ENCODE assay signal across 10 cellular contexts in genomic region chr12:109115758-109116610, GRCh38. TPM values are rescaled to one million over a fixed set of nuclear protein-coding genes. Genes with fewer than 3 reads are reported as not detected.
DNase-seq lines count a peak whose midpoint lies in the region; ATAC-seq, FAIRE-seq and TF ChIP-seq lines count a peak whose summit lies in the region.
"Had no signal": no experiment of that assay in that cellular context is flagged by ENCODE, and none has a peak within 500 bp of the region (broad histone marks: within the 10 kb centered on the region; RNA-seq: fewer than 3 reads in every experiment).

Gene ACACB (plus strand): TSS chr12:109116587. CDS start chr12:109139406, 22,819 bp downstream.

- no peak within 1 kb of the TSS for H2BK120ac ChIP-seq in H1 (replicated peaks; ENCODE audit: low read depth, low read length)

- H3K79me1 ChIP-seq in H1 (ENCODE audit: low read depth, low read length) = no peaks in the 10 kb centered on the region

- H3K27ac ChIP-seq in H1 (ENCODE audit: low read depth, low read length) (no peak within 1 kb of the TSS), upper lobe of left lung (peak within 1 kb of the TSS; percentile 47 to 73 (median 67))

- H3K23ac ChIP-seq in H1 (ENCODE audit: insufficient read length) = no peak within 1 kb of the TSS

- H4K20me1 ChIP-seq in H1 (replicated peaks in 1 of 2; ENCODE audit: control insufficient read depth in 1 of 2, insufficient read depth in 2 of 2, low read length in 2 of 2) = no peaks in the 10 kb centered on the region

- intact Hi-C loops in activated CD8-positive, alpha-beta T cell treated with anti-CD3 and anti-CD28 coated beads for 36 hours (cut with micrococcal nuclease) = loop anchor here (5.0 kb wide), 1 partner anchor 271 kb away; no protein-coding TSS in a partner anchor

- H2AFZ ChIP-seq in H1 (ENCODE audit: low read length) = peak within 1 kb of the TSS; percentile 54; the same call in 1 of the 2 replicates

- H3K36me3 ChIP-seq in H1 (ENCODE audit: control insufficient read depth in 2 of 4, insufficient read depth in 4 of 4, low read length in 3 of 4) = no peaks in the 10 kb centered on the region
- no peaks in the 10 kb centered on the region for H3K36me3 ChIP-seq in upper lobe of left lung

- H3K4ac ChIP-seq in H1 (replicated peaks; ENCODE audit: insufficient read length, low read depth, low read length) = no peak within 1 kb of the TSS

- H4K8ac ChIP-seq in H1 (ENCODE audit: extremely low read depth, insufficient read depth, low read length) = peak within 1 kb of the TSS; percentile 28; the same call in 1 of the 2 replicates

- no peak within 1 kb of the TSS for H4K5ac ChIP-seq in H1 (ENCODE audit: insufficient read length, low read depth, low read length)

- no peaks in the 10 kb centered on the region for H3K9me3 Mint-ChIP-seq in activated CD8-positive, alpha-beta T cell treated with anti-CD3 and anti-CD28 coated beads, Interleukin-2, amount 10 ng/mL, durations not matched to agents 7 days and 5 days (ENCODE audit: insufficient read depth)
- H3K9me3 Mint-ChIP-seq in activated CD8-positive, alpha-beta T cell treated with anti-CD3 and anti-CD28 coated beads for 36 hours = no peaks in the 10 kb centered on the region
- H3K9me3 Mint-ChIP-seq: naive B cell had no signal

- H3K4me3 ChIP-seq in H1 (ENCODE audit: extremely low read depth in 1 of 4, insufficient read depth in 2 of 4, low read depth in 3 of 4, low read length in 4 of 4) = no peak within 1 kb of the TSS
- H3K4me3 ChIP-seq in upper lobe of left lung = no peak within 1 kb of the TSS

- H3K36me3 Mint-ChIP-seq in activated CD8-positive, alpha-beta T cell treated with anti-CD3 and anti-CD28 coated beads, Interleukin-2, amount 10 ng/mL, durations not matched to agents 7 days and 5 days (ENCODE audit: low read depth) = peaks cover under 1% of the 10 kb centered on the region
- H3K36me3 Mint-ChIP-seq in activated CD8-positive, alpha-beta T cell treated with anti-CD3 and anti-CD28 coated beads for 36 hours (ENCODE audit: low read depth) = no peaks in the 10 kb centered on the region
- H3K36me3 Mint-ChIP-seq: naive B cell had no signal

- H3K23me2 ChIP-seq in H1 (ENCODE audit: low read depth, low read length) = no peaks in the 10 kb centered on the region

- H3K9me3 ChIP-seq in H1 (ENCODE audit: insufficient read depth in 2 of 2, low read depth in 1 of 2, low read length in 1 of 2) (no peaks in the 10 kb centered on the region), upper lobe of left lung (no peaks in the 10 kb centered on the region)

- WGBS in H1 (ENCODE audit: extremely low coverage in 1 of 2, insufficient coverage in 1 of 2, insufficient read length in 1 of 2, insufficient replicate concordance in 2 of 2, low coverage in 1 of 2, low lambda C conversion rate in 2 of 2, missing lambda C conversion rate in 1 of 2), 2 experiments = 85% methylated on average over 14 of the region's 14 CpGs; no CpG with 5 or more reads in 1 of the 2 experiments
- WGBS in upper lobe of left lung, 2 donors = 59% methylated on average over 14 of the region's 14 CpGs

- H2BK12ac ChIP-seq in H1 (ENCODE audit: low read depth, low read length) = 0 out of 2 replicates have a peak within 1 kb of the TSS, but pooled peaks have one; percentile 43

- H3K4me1 ChIP-seq in H1 (replicated peaks in 1 of 4; ENCODE audit: control insufficient read depth in 3 of 4, insufficient read depth in 4 of 4, low read length in 3 of 4) = peaks cover 2 to 11% (median 5%) of the 10 kb centered on the region in 4 experiments; a peak in 5 of 7 replicates
- peaks cover 30 to 39% (median 33%) of the 10 kb centered on the region in 4 donors for H3K4me1 ChIP-seq in upper lobe of left lung

- TF ChIP-seq RAD21 in H1 (IDR thresholded peaks at IDR 0.05 in 1 of 2, conservative IDR thresholded peaks at IDR 0.05 in 1 of 2; ENCODE audit: low read depth in 2 of 2, low read length in 2 of 2) = no peak

- TF ChIP-seq EP300 in H1 (IDR thresholded peaks at IDR 0.05; ENCODE audit: borderline replicate concordance in 1 of 2, low read depth in 2 of 2, low read length in 2 of 2) = no peak
- TF ChIP-seq EP300 in upper lobe of left lung (IDR thresholded peaks at IDR 0.05) = peak in 3 of 4 donors; percentile 41 to 66 (median 54)

- no peak within 1 kb of the TSS for H2BK20ac ChIP-seq in H1 (ENCODE audit: low read length)

- H3K27ac Mint-ChIP-seq in activated CD8-positive, alpha-beta T cell treated with anti-CD3 and anti-CD28 coated beads, Interleukin-2, amount 10 ng/mL, durations not matched to agents 7 days and 5 days = no peak within 1 kb of the TSS
- no peak within 1 kb of the TSS for H3K27ac Mint-ChIP-seq in activated CD8-positive, alpha-beta T cell treated with anti-CD3 and anti-CD28 coated beads for 36 hours

- H3K9ac ChIP-seq in H1 (replicated peaks in 1 of 4; ENCODE audit: extremely low read depth in 1 of 4, low read depth in 3 of 4, low read length in 3 of 4) = peak within 1 kb of the TSS in 1 of 4 experiments; percentile 24; a peak in 1 of 7 replicates

- no peak for ATAC-seq in activated CD8-positive, alpha-beta T cell treated with anti-CD3 and anti-CD28 coated beads, Interleukin-2, amount 10 ng/mL, durations not matched to agents 7 days and 5 days
- no peak for ATAC-seq in activated CD8-positive, alpha-beta T cell treated with anti-CD3 and anti-CD28 coated beads for 36 hours
- ATAC-seq in upper lobe of left lung (ENCODE audit: low FRiP score in 2 of 2) = peak; percentile 37 to 38

- H4K91ac ChIP-seq in H1 (replicated peaks; ENCODE audit: insufficient read length, low read length) = no peak within 1 kb of the TSS

- H3K4me1 Mint-ChIP-seq in activated CD8-positive, alpha-beta T cell treated with anti-CD3 and anti-CD28 coated beads, Interleukin-2, amount 10 ng/mL, durations not matched to agents 7 days and 5 days (ENCODE audit: low read depth) = peaks cover 18% of the 10 kb centered on the region
- H3K4me1 Mint-ChIP-seq in activated CD8-positive, alpha-beta T cell treated with anti-CD3 and anti-CD28 coated beads for 36 hours (ENCODE audit: low read depth) = peaks cover 15% of the 10 kb centered on the region

- H3K79me2 ChIP-seq in H1 (ENCODE audit: control insufficient read depth in 1 of 2, insufficient read depth in 2 of 2, low read length in 2 of 2) = no peaks in the 10 kb centered on the region

- TF ChIP-seq CTCF in activated CD8-positive, alpha-beta T cell treated with anti-CD3 and anti-CD28 coated beads for 36 hours (IDR thresholded peaks at IDR 0.05) = no peak
- TF ChIP-seq CTCF in H1 (IDR thresholded peaks at IDR 0.05; ENCODE audit: control extremely low read depth in 1 of 3, insufficient read depth in 1 of 3, low read depth in 1 of 3, low read length in 3 of 3) (no peak), upper lobe of left lung (IDR thresholded peaks at IDR 0.05) (no peak)

- H3K4me3 Mint-ChIP-seq in activated CD8-positive, alpha-beta T cell treated with anti-CD3 and anti-CD28 coated beads, Interleukin-2, amount 10 ng/mL, durations not matched to agents 7 days and 5 days = no peak within 1 kb of the TSS
- no peak within 1 kb of the TSS for H3K4me3 Mint-ChIP-seq in activated CD8-positive, alpha-beta T cell treated with anti-CD3 and anti-CD28 coated beads for 36 hours
- H3K4me3 Mint-ChIP-seq: naive B cell had no signal

- TF ChIP-seq POLR2A in H1 (IDR thresholded peaks at IDR 0.05; ENCODE audit: control extremely low read depth in 1 of 2, low read depth in 2 of 2, low read length in 2 of 2) (no peak), upper lobe of left lung (IDR thresholded peaks at IDR 0.05) (peak in 1 of 4 donors; percentile 12)

- CTCF ChIA-PET in activated CD8-positive, alpha-beta T cell treated with anti-CD3 and anti-CD28 coated beads, Interleukin-2, amount 10 ng/mL, durations not matched to agents 7 days and 5 days (lab: Charles Lee) = interaction anchor here (0.9 kb wide), 1 partner anchor 278 kb away, joined by 3 read pairs; no protein-coding TSS in a partner anchor
- CTCF ChIA-PET in activated CD8-positive, alpha-beta T cell treated with anti-CD3 and anti-CD28 coated beads for 36 hours (lab: Charles Lee) = interaction anchor here (0.9 to 2.6 kb wide), 6 partner anchors 13 to 278 kb away, joined by 3 to 9 read pairs (median 4); partner anchors contain the start of gene ALKBH2
- CTCF ChIA-PET in H1 (lab: Charles Lee; ENCODE audit: partially characterized antibody) = interaction anchor here (1.4 to 1.5 kb wide), 2 partner anchors 15 to 24 kb away, joined by 3 read pairs; no protein-coding TSS in a partner anchor

- no peak within 1 kb of the TSS for H3K4me2 ChIP-seq in H1 (ENCODE audit: insufficient read depth in 1 of 2, low read depth in 2 of 2, low read length in 2 of 2)

- H3K14ac ChIP-seq in H1 (ENCODE audit: insufficient read length) = no peak within 1 kb of the TSS

- H3K27me3 ChIP-seq in H1 (replicated peaks in 1 of 4; ENCODE audit: control insufficient read depth in 3 of 4, extremely low read depth in 1 of 4, insufficient read depth in 3 of 4, low read length in 3 of 4) (no peaks in the 10 kb centered on the region; a peak in 1 of 7 replicates), upper lobe of left lung (no peaks in the 10 kb centered on the region)

- no peak within 1 kb of the TSS for H2AK5ac ChIP-seq in H1 (ENCODE audit: low read depth, low read length)

- FAIRE-seq in H1 (lab: Jason Lieb, UNC) = no peak

- POLR2A ChIA-PET in activated CD8-positive, alpha-beta T cell treated with anti-CD3 and anti-CD28 coated beads, Interleukin-2, amount 10 ng/mL, durations not matched to agents 7 days and 5 days (lab: Charles Lee) = no interaction called here
- POLR2A ChIA-PET in activated CD8-positive, alpha-beta T cell treated with anti-CD3 and anti-CD28 coated beads for 36 hours (lab: Charles Lee) = interaction anchor here (0.7 to 1.5 kb wide), 2 partner anchors 13 to 15 kb away, joined by 3 read pairs; no protein-coding TSS in a partner anchor
- POLR2A ChIA-PET in H1 (lab: Charles Lee; ENCODE audit: partially characterized antibody) = interaction anchor here (0.8 to 1.3 kb wide), 2 partner anchors 9 to 16 kb away, joined by 3 to 6 read pairs; no protein-coding TSS in a partner anchor

- no peaks in the 10 kb centered on the region for H3K27me3 Mint-ChIP-seq in activated CD8-positive, alpha-beta T cell treated with anti-CD3 and anti-CD28 coated beads, Interleukin-2, amount 10 ng/mL, durations not matched to agents 7 days and 5 days (ENCODE audit: low read depth)
- no peaks in the 10 kb centered on the region for H3K27me3 Mint-ChIP-seq in activated CD8-positive, alpha-beta T cell treated with anti-CD3 and anti-CD28 coated beads for 36 hours
- H3K27me3 Mint-ChIP-seq: naive B cell had no signal

- H2BK5ac ChIP-seq in H1 (ENCODE audit: low read depth, low read length) = no peak within 1 kb of the TSS

- DNase-seq in activated CD8-positive, alpha-beta T cell treated with anti-CD3 and anti-CD28 coated beads, Interleukin-2, amount 10 ng/mL, durations not matched to agents 7 days and 5 days = no peak
- DNase-seq in activated CD8-positive, alpha-beta T cell treated with anti-CD3 and anti-CD28 coated beads for 36 hours = no peak
- DNase-seq in H1 (ENCODE audit: low read depth in 1 of 2, low spot score in 2 of 2) = no peak
- DNase-seq in mucosa of gallbladder (ENCODE audit: low spot score) = peak; percentile 71
- DNase-seq in upper lobe of left lung = peak in 1 of 2 donors; percentile 63
- DNase-seq in DMS53 (lab: John Stamatoyannopoulos, UW) = no peak
- no peak for DNase-seq in iPS-NIHi7 (ENCODE audit: extremely low spot score)
- no peak for DNase-seq in activated T-cell treated with anti-CD3 and anti-CD28 coated beads, Interleukin-2, amount 50 U/mL, for 48 hours
- DNase-seq: naive B cell, NCI-H524 had no signal

- no peak within 1 kb of the TSS for H3K56ac ChIP-seq in H1 (replicated peaks; ENCODE audit: insufficient read length, low read depth, low read length)

- H2BK15ac ChIP-seq in H1 (ENCODE audit: low read length) = peak within 1 kb of the TSS; percentile 46; the same call in 1 of the 2 replicates

- no peak within 1 kb of the TSS for H3K18ac ChIP-seq in H1 (ENCODE audit: extremely low read depth, low read length)

RNA-seq across cellular contexts. Expression of gene ACACB, which starts in this region (rescaled TPM):
- 10 to 100 TPM; 11.9 to 14.8 TPM for total RNA-seq in activated CD8-positive, alpha-beta T cell treated with anti-CD3 and anti-CD28 coated beads, Interleukin-2, amount 10 ng/mL, durations not matched to agents 7 days and 5 days
- 10 to 100 TPM in 1 of 2 experiments, 1 to 10 TPM in 1; 8.7 to 11.2 TPM for total RNA-seq in activated CD8-positive, alpha-beta T cell treated with anti-CD3 and anti-CD28 coated beads for 36 hours
- 12.9 and 15.3 TPM in 2 replicates for total RNA-seq in H1 (2021; fragmentation: NEBNext Ultra II Directional; extraction: Animal tissue kit (Norgen Biotek cat#: 25700))
- 5.8 and 7.1 TPM in 2 replicates for polyA plus RNA-seq in H1 (2011; rRNA removed)
- 6.0 TPM for polyA plus RNA-seq in H1 (2011; cell fraction: cytosol; rRNA removed)
- polyA plus RNA-seq in H1 (2011; cell fraction: nucleus; rRNA removed) = 21.8 TPM
- polyA plus RNA-seq in H1 (2012, experiment 1 of 2) = 6.1 to 11.0 TPM (median 7.5 TPM) in 4 replicates
- polyA plus RNA-seq in H1 (2012, experiment 2 of 2) = 6.7 TPM
- 4.1 TPM for polyA plus RNA-seq in H1 (2013, experiment 1 of 2)
- polyA plus RNA-seq in H1 (2013, experiment 2 of 2) = 3.8 TPM
- polyA minus RNA-seq in H1 (2011; rRNA and poly(A)+ RNA removed) = 19.8 and 21.9 TPM in 2 replicates
- 10.1 TPM for polyA minus RNA-seq in H1 (2011; cell fraction: cytosol; rRNA and poly(A)+ RNA removed)
- 45.1 TPM for polyA minus RNA-seq in H1 (2011; cell fraction: nucleus; rRNA and poly(A)+ RNA removed)
- total RNA-seq in mucosa of gallbladder = 56.9 TPM
- 100 to 1,000 TPM in 2 of 6 donors, 10 to 100 TPM in 4; 26.3 to 202 (median 36.3) TPM for total RNA-seq in upper lobe of left lung

Comparison
In these comparisons a context has a peak if more than half of its experiments do, and no peak if none do; other contexts are left out.
1. ATAC-seq: peak in upper lobe of left lung (2 of 2); none in activated CD8-positive, alpha-beta T cell treated with anti-CD3 and anti-CD28 coated beads, Interleukin-2, amount 10 ng/mL, durations not matched to agents 7 days and 5 days (single experiment) and activated CD8-positive, alpha-beta T cell treated with anti-CD3 and anti-CD28 coated beads for 36 hours (single experiment).